30 cellular contexts compared by ENCODE assay signal in genomic region chr2:180847073-180847472, GRCh38.
DNase-seq lines count a peak whose midpoint lies in the region; TF ChIP-seq lines count a peak whose summit lies in the region.
"Had no signal": no experiment of that assay in that cellular context is flagged by ENCODE, and none has a peak within 500 bp of the region (broad histone marks: within the 10 kb centered on the region; RNA-seq: fewer than 3 reads in every experiment).

No MANE protein-coding gene starts in this region.

- H3K27me3 ChIP-seq in Caco-2 (replicated peaks; ENCODE audit: control insufficient read depth, insufficient read depth, low read length), result no peaks in the 10 kb centered on the region
- H3K27me3 ChIP-seq: thyroid gland had no signal

- DNase-seq in ELR (ENCODE audit: low read depth) (peak; percentile 9), astrocyte of the spinal cord (ENCODE audit: low read depth, low spot score) (no peak), osteocyte (ENCODE audit: extremely low spot score, unreplicated experiment) (no peak), DMS153 treated with DMSO at 0.1 percent for 48 hours (lab: John Stamatoyannopoulos, UW; ENCODE audit: unreplicated experiment) (no peak), CD14-positive monocyte (ENCODE audit: low spot score) (no peak), Caco-2 (no peak)
- no peak for DNase-seq in activated CD8-positive, alpha-beta memory T cell treated with anti-CD3 and anti-CD28 coated beads, Interleukin-2, amount 50 U/mL, for 4 hours
- DNase-seq: activated CD4-positive, alpha-beta memory T cell treated with anti-CD3 and anti-CD28 coated beads, Interleukin-2, amount 10 ng/mL, durations not matched to agents 7 days and 5 days; activated CD4-positive, alpha-beta T cell treated with anti-CD3 and anti-CD28 coated beads for 1 hour; AML-193; amygdala; CD8-positive, alpha-beta memory T cell; DMS79; GF-D8; Karpas-422; mesenchymal stem cell; NCI-H1048; NCI-H187; NCI-H526 treated with DMSO at 0.1 percent for 48 hours; SK-N-SH; stimulated activated CD8-positive, alpha-beta memory T cell treated with anti-CD3 and anti-CD28 coated beads, Interleukin-4, amount 100 ng/mL, for 48 hours; stimulated activated naive CD8-positive, alpha-beta T cell treated with anti-CD3 and anti-CD28 coated beads, Interleukin-15, amount 100 ng/mL, for 72 hours; T-helper 17 cell; thyroid gland had no signal

- in situ Hi-C loops in astrocyte of the spinal cord (cut with HindIII; ENCODE audit: low sequenced_read_pairs), result no loop called here

- CTCF ChIA-PET in Caco-2 (lab: Charles Lee), result no interaction called here

- H3K36me3 Mint-ChIP-seq in osteocyte (ENCODE audit: unreplicated experiment) (no peaks in the 10 kb centered on the region), CD14-positive monocyte (no peaks in the 10 kb centered on the region), Caco-2 (ENCODE audit: insufficient read depth, unreplicated experiment) (no peaks in the 10 kb centered on the region)
- H3K36me3 Mint-ChIP-seq: activated naive CD4-positive, alpha-beta T cell treated with anti-CD3 and anti-CD28 coated beads, Interleukin-2, amount 50 U/mL, for 24 hours; CD8-positive, alpha-beta memory T cell had no signal

- H3K9me3 Mint-ChIP-seq in osteocyte (ENCODE audit: unreplicated experiment), result no peaks in the 10 kb centered on the region
- H3K9me3 Mint-ChIP-seq in CD14-positive monocyte, result no peaks in the 10 kb centered on the region
- no peaks in the 10 kb centered on the region for H3K9me3 Mint-ChIP-seq in Caco-2 (ENCODE audit: unreplicated experiment)
- H3K9me3 Mint-ChIP-seq: activated CD4-positive, alpha-beta memory T cell treated with anti-CD3 and anti-CD28 coated beads, Interleukin-2, amount 10 ng/mL, durations not matched to agents 7 days and 5 days; activated naive CD4-positive, alpha-beta T cell treated with anti-CD3 and anti-CD28 coated beads, Interleukin-2, amount 50 U/mL, for 24 hours; activated T-helper 2 cell treated with anti-CD3 and anti-CD28 coated beads, Interferon-gamma antibody, Interleukin-2, Interleukin-4, amounts not matched to agents 10 μg/mL and 5 μg/mL and 100 μg/mL, durations not matched to agents 14 hours and 24 hours and 36 hours; CD8-positive, alpha-beta memory T cell; dendritic cell treated with granulocyte-macrophage colony-stimulating factor and Interleukin-4, amounts not matched to agents 40 ng/mL and 50 ng/mL, for 4 days; stimulated activated naive CD8-positive, alpha-beta T cell treated with anti-CD3 and anti-CD28 coated beads, Interleukin-15, amount 100 ng/mL, for 72 hours had no signal

- H3K4me1 ChIP-seq in Caco-2, result no peaks in the 10 kb centered on the region
- H3K4me1 ChIP-seq: HAP-1, prostate gland, thyroid gland had no signal

- no peaks in the 10 kb centered on the region for H3K9me3 ChIP-seq in Caco-2
- H3K9me3 ChIP-seq: HAP-1, prostate gland, SK-N-SH, thyroid gland had no signal

- 0 out of 2 replicates have a peak, but pooled peaks have one; percentile 8 for TF ChIP-seq CTCF in LNCAP (IDR thresholded peaks at IDR 0.05)
- TF ChIP-seq CTCF in astrocyte of the spinal cord (IDR thresholded peaks at IDR 0.05; ENCODE audit: low read depth, low read length), result peak; percentile 17
- TF ChIP-seq CTCF in osteocyte (IDR thresholded peaks at IDR 0.05), result peak; percentile 15
- TF ChIP-seq CTCF in CD14-positive monocyte (IDR thresholded peaks at IDR 0.05), result no peak
- TF ChIP-seq CTCF in Caco-2 (IDR thresholded peaks at IDR 0.05; ENCODE audit: insufficient read depth in 1 of 2, low read depth in 1 of 2, low read length in 1 of 2, severe bottlenecking in 1 of 2, unreplicated experiment in 1 of 2), result no peak

- POLR2A ChIA-PET in Caco-2 (lab: Charles Lee), result no interaction called here

- no peak overlapping the region for H3K4me3 Mint-ChIP-seq in osteocyte (ENCODE audit: unreplicated experiment)
- no peak overlapping the region for H3K4me3 Mint-ChIP-seq in CD14-positive monocyte
- no peak overlapping the region for H3K4me3 Mint-ChIP-seq in Caco-2 (ENCODE audit: unreplicated experiment)
- H3K4me3 Mint-ChIP-seq: activated CD4-positive, alpha-beta memory T cell treated with anti-CD3 and anti-CD28 coated beads, Interleukin-2, amount 10 ng/mL, durations not matched to agents 7 days and 5 days; activated naive CD4-positive, alpha-beta T cell treated with anti-CD3 and anti-CD28 coated beads, Interleukin-2, amount 50 U/mL, for 24 hours; CD8-positive, alpha-beta memory T cell; dendritic cell treated with granulocyte-macrophage colony-stimulating factor and Interleukin-4, amounts not matched to agents 40 ng/mL and 50 ng/mL, for 4 days; stimulated activated naive CD8-positive, alpha-beta T cell treated with anti-CD3 and anti-CD28 coated beads, Interleukin-15, amount 100 ng/mL, for 72 hours; T-helper 17 cell had no signal

- no peaks in the 10 kb centered on the region for H3K4me1 Mint-ChIP-seq in osteocyte (ENCODE audit: unreplicated experiment)
- H3K4me1 Mint-ChIP-seq in CD14-positive monocyte, result no peaks in the 10 kb centered on the region
- H3K4me1 Mint-ChIP-seq in Caco-2 (ENCODE audit: low read depth, unreplicated experiment), result no peaks in the 10 kb centered on the region
- H3K4me1 Mint-ChIP-seq: activated CD4-positive, alpha-beta memory T cell treated with anti-CD3 and anti-CD28 coated beads, Interleukin-2, amount 10 ng/mL, durations not matched to agents 7 days and 5 days; activated naive CD4-positive, alpha-beta T cell treated with anti-CD3 and anti-CD28 coated beads, Interleukin-2, amount 50 U/mL, for 24 hours; CD8-positive, alpha-beta memory T cell; stimulated activated naive CD8-positive, alpha-beta T cell treated with anti-CD3 and anti-CD28 coated beads, Interleukin-15, amount 100 ng/mL, for 72 hours; T-helper 17 cell had no signal

- H3K4me3 ChIP-seq in astrocyte of the spinal cord (ENCODE audit: low read depth, low read length), result no peak overlapping the region
- H3K4me3 ChIP-seq in Caco-2 (ENCODE audit: low read depth, low read length), result no peak overlapping the region
- H3K4me3 ChIP-seq: HAP-1, prostate gland, thyroid gland had no signal

- H3K27me3 Mint-ChIP-seq in osteocyte (ENCODE audit: unreplicated experiment) (no peaks in the 10 kb centered on the region), CD14-positive monocyte (ENCODE audit: low read depth in 3 of 3) (peaks cover 0 to 2% (median 0%) of the 10 kb centered on the region in 3 donors), Caco-2 (ENCODE audit: insufficient read depth, unreplicated experiment) (no peaks in the 10 kb centered on the region)
- H3K27me3 Mint-ChIP-seq: activated CD4-positive, alpha-beta memory T cell treated with anti-CD3 and anti-CD28 coated beads, Interleukin-2, amount 10 ng/mL, durations not matched to agents 7 days and 5 days; activated naive CD4-positive, alpha-beta T cell treated with anti-CD3 and anti-CD28 coated beads, Interleukin-2, amount 50 U/mL, for 24 hours; dendritic cell treated with granulocyte-macrophage colony-stimulating factor and Interleukin-4, amounts not matched to agents 40 ng/mL and 50 ng/mL, for 4 days; stimulated activated naive CD8-positive, alpha-beta T cell treated with anti-CD3 and anti-CD28 coated beads, Interleukin-15, amount 100 ng/mL, for 72 hours had no signal

- H3K36me3 ChIP-seq in Caco-2 (ENCODE audit: control insufficient read depth, insufficient read depth, low read length), result no peaks in the 10 kb centered on the region
- H3K36me3 ChIP-seq: HAP-1, prostate gland, thyroid gland had no signal

- H3K27ac Mint-ChIP-seq in osteocyte (ENCODE audit: unreplicated experiment), result no peak overlapping the region
- no peak overlapping the region for H3K27ac Mint-ChIP-seq in CD14-positive monocyte
- no peak overlapping the region for H3K27ac Mint-ChIP-seq in Caco-2 (ENCODE audit: unreplicated experiment)
- H3K27ac Mint-ChIP-seq: activated CD4-positive, alpha-beta memory T cell treated with anti-CD3 and anti-CD28 coated beads, Interleukin-2, amount 10 ng/mL, durations not matched to agents 7 days and 5 days; activated naive CD4-positive, alpha-beta T cell treated with anti-CD3 and anti-CD28 coated beads, Interleukin-2, amount 50 U/mL, for 24 hours; activated T-helper 2 cell treated with anti-CD3 and anti-CD28 coated beads, Interferon-gamma antibody, Interleukin-2, Interleukin-4, amounts not matched to agents 10 μg/mL and 5 μg/mL and 100 μg/mL, durations not matched to agents 14 hours and 24 hours and 36 hours; CD8-positive, alpha-beta memory T cell; dendritic cell treated with granulocyte-macrophage colony-stimulating factor and Interleukin-4, amounts not matched to agents 40 ng/mL and 50 ng/mL, for 4 days; stimulated activated naive CD8-positive, alpha-beta T cell treated with anti-CD3 and anti-CD28 coated beads, Interleukin-15, amount 100 ng/mL, for 72 hours; T-helper 17 cell had no signal

- BruUV-seq in Caco-2 (replicated peaks; lab: Mats Ljungman, UMichigan), result no TSS peak

- intact Hi-C loops in CD14-positive monocyte (cut with micrococcal nuclease), result no loop called here
- intact Hi-C loops in Caco-2 (cut with micrococcal nuclease; ENCODE audit: unreplicated experiment), result no loop called here

Comparison
In these comparisons a context has a peak if more than half of its experiments do, and no peak if none do; other contexts are left out.
1. CTCF ChIP-seq: peak in LNCAP (single experiment), astrocyte of the spinal cord (single experiment) and osteocyte (single experiment); none in CD14-positive monocyte (single experiment) and Caco-2 (0 of 2).